ENCODE assay signal across 29 cellular contexts in the genomic region with DNA sequence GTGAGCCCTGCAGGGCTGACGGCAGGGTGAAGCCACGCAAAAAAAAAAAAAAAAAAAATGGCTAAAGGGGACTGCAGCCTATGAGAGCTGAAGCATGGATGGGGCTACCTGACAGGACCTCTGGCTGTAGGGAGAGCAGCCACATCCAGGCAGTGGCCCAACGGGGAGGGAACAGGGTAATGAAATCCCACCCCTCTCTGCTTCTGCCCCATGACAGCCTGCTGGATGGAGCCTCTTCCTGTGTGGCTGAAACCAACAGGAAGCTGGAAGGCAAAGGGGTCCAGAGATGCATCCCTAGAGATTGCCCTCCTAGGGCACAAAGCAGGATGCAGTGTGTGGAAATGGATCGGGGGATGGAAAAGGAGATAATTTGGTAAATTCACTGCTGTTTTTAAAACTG.
DNase-seq lines count a peak whose midpoint lies in the region; ATAC-seq, FAIRE-seq and TF ChIP-seq lines count a peak whose summit lies in the region.
"Had no signal": no experiment of that assay in that cellular context is flagged by ENCODE, and none has a peak within 500 bp of the region (broad histone marks: within the 10 kb centered on the region; RNA-seq: fewer than 3 reads in every experiment).

No MANE protein-coding gene starts in this region.

- no peak overlapping the region for H3K9ac ChIP-seq in SK-N-SH
- H3K9ac ChIP-seq in H1 (replicated peaks in 1 of 4; ENCODE audit: extremely low read depth in 1 of 4, low read depth in 3 of 4, low read length in 3 of 4), result no peak overlapping the region

- CTCF ChIA-PET in SK-N-SH (lab: Yijun Ruan, JAX), result no interaction called here
- CTCF ChIA-PET in H1 (lab: Charles Lee; ENCODE audit: partially characterized antibody), result interaction anchor here (1.2 to 1.8 kb wide), 2 partner anchors 65 to 223 kb away, joined by 3 read pairs; no protein-coding TSS in a partner anchor

- no peaks in the 10 kb centered on the region for H3K36me3 ChIP-seq in SK-N-SH (replicated peaks in 1 of 2; ENCODE audit: control insufficient read depth in 1 of 2, insufficient read depth in 2 of 2, low read length in 1 of 2)
- H3K36me3 ChIP-seq in H1 (ENCODE audit: control insufficient read depth in 2 of 4, insufficient read depth in 4 of 4, low read length in 3 of 4), result no peaks in the 10 kb centered on the region
- H3K36me3 ChIP-seq: lower lobe of right lung, neutrophil, Peyer's patch, upper lobe of left lung, WERI-Rb-1 had no signal

- no peak for ATAC-seq in SK-N-SH treated with all-trans-retinoic acid at 6 μM for 48 hours
- ATAC-seq in sciatic nerve, result peak; percentile 73
- no peak for ATAC-seq in GM21737 (IDR thresholded peaks at IDR 0.05; ENCODE audit: unreplicated experiment)
- ATAC-seq: body of pancreas; lower lobe of right lung; stimulated activated effector memory CD8-positive, alpha-beta T cell treated with anti-CD3 and anti-CD28 coated beads, Interleukin-12 subunit alpha, Interleukin-12 subunit beta, amount 100 ng/mL, for 72 hours had no signal

- H2BK20ac ChIP-seq in H1 (ENCODE audit: low read length), result no peak overlapping the region

- H3K27ac ChIP-seq in SK-N-SH (ENCODE audit: low read depth in 2 of 2, low read length in 1 of 2) (no peak overlapping the region), H1 (ENCODE audit: low read depth, low read length) (no peak overlapping the region)
- H3K27ac ChIP-seq: body of pancreas, HL-60, lower lobe of right lung, neutrophil, Peyer's patch, SK-N-MC, WERI-Rb-1 had no signal

- H3K27me3 Mint-ChIP-seq in immature natural killer cell (ENCODE audit: low read depth in 3 of 3), result peaks cover 0 to 4% (median 1%) of the 10 kb centered on the region in 3 donors

- no peak overlapping the region for H2BK15ac ChIP-seq in H1 (ENCODE audit: low read length)

- no peak overlapping the region for H4K5ac ChIP-seq in H1 (ENCODE audit: insufficient read length, low read depth, low read length)

- no peak overlapping the region for H3K14ac ChIP-seq in H1 (ENCODE audit: insufficient read length)

- H3K4me3 Mint-ChIP-seq in immature natural killer cell, result no peak overlapping the region
- H3K4me3 Mint-ChIP-seq: activated CD4-positive, alpha-beta T cell treated with anti-CD3 and anti-CD28 coated beads, Interleukin-2, amount 10 ng/mL, durations not matched to agents 7 days and 5 days; stimulated activated effector memory CD8-positive, alpha-beta T cell treated with anti-CD3 and anti-CD28 coated beads, Interleukin-12 subunit alpha, Interleukin-12 subunit beta, amount 100 ng/mL, for 72 hours had no signal

- no peak overlapping the region for H4K91ac ChIP-seq in H1 (replicated peaks; ENCODE audit: insufficient read length, low read length)

- H3K79me1 ChIP-seq in H1 (ENCODE audit: low read depth, low read length), result no peaks in the 10 kb centered on the region

- no peak overlapping the region for H4K8ac ChIP-seq in H1 (ENCODE audit: extremely low read depth, insufficient read depth, low read length)

- H2BK120ac ChIP-seq in H1 (replicated peaks; ENCODE audit: low read depth, low read length), result no peak overlapping the region

- no peak overlapping the region for H2AFZ ChIP-seq in SK-N-SH (ENCODE audit: low read depth)
- H2AFZ ChIP-seq in H1 (ENCODE audit: low read length), result 0 out of 2 replicates have a peak overlapping the region, but pooled peaks have one; percentile 11

- POLR2A ChIA-PET in SK-N-SH (lab: Yijun Ruan, JAX), result no interaction called here
- POLR2A ChIA-PET in H1 (lab: Charles Lee; ENCODE audit: partially characterized antibody), result no interaction called here

- H3K27me3 ChIP-seq in SK-N-SH (ENCODE audit: insufficient read depth) (no peaks in the 10 kb centered on the region), H1 (replicated peaks in 1 of 4; ENCODE audit: control insufficient read depth in 3 of 4, extremely low read depth in 1 of 4, insufficient read depth in 3 of 4, low read length in 3 of 4) (no peaks in the 10 kb centered on the region)
- H3K27me3 ChIP-seq: body of pancreas, neutrophil, Peyer's patch, upper lobe of left lung had no signal

- H3K9me3 ChIP-seq in SK-N-SH (no peaks in the 10 kb centered on the region), H1 (ENCODE audit: insufficient read depth in 2 of 2, low read depth in 1 of 2, low read length in 1 of 2) (no peaks in the 10 kb centered on the region)
- H3K9me3 ChIP-seq: body of pancreas, lower lobe of right lung, neutrophil, Peyer's patch, upper lobe of left lung had no signal

- no peaks in the 10 kb centered on the region for H3K4me1 Mint-ChIP-seq in immature natural killer cell
- H3K4me1 Mint-ChIP-seq: activated CD4-positive, alpha-beta T cell treated with anti-CD3 and anti-CD28 coated beads, Interleukin-2, amount 10 ng/mL, durations not matched to agents 7 days and 5 days; stimulated activated effector memory CD8-positive, alpha-beta T cell treated with anti-CD3 and anti-CD28 coated beads, Interleukin-12 subunit alpha, Interleukin-12 subunit beta, amount 100 ng/mL, for 72 hours had no signal

- H3K4me2 ChIP-seq in SK-N-SH (no peak overlapping the region), H1 (ENCODE audit: insufficient read depth in 1 of 2, low read depth in 2 of 2, low read length in 2 of 2) (no peak overlapping the region)

- H2BK5ac ChIP-seq in H1 (ENCODE audit: low read depth, low read length), result no peak overlapping the region

- H3K4me1 ChIP-seq in SK-N-SH (ENCODE audit: control insufficient read depth in 1 of 2, insufficient read depth in 2 of 2, low read depth in 1 of 2, low read length in 1 of 2), result peaks cover 0 to 8% of the 10 kb centered on the region in 2 experiments; a peak in 2 of 4 replicates
- H3K4me1 ChIP-seq in H1 (replicated peaks in 1 of 4; ENCODE audit: control insufficient read depth in 3 of 4, insufficient read depth in 4 of 4, low read length in 3 of 4), result peaks cover 0 to 3% (median 0%) of the 10 kb centered on the region in 4 experiments; a peak in 1 of 7 replicates
- H3K4me1 ChIP-seq: lower lobe of right lung, upper lobe of left lung had no signal

- FAIRE-seq in H1 (lab: Jason Lieb, UNC), result no peak
- FAIRE-seq: A204.1, G401.6 had no signal

- no peaks in the 10 kb centered on the region for H3K36me3 Mint-ChIP-seq in immature natural killer cell
- H3K36me3 Mint-ChIP-seq: stimulated activated effector memory CD8-positive, alpha-beta T cell treated with anti-CD3 and anti-CD28 coated beads, Interleukin-12 subunit alpha, Interleukin-12 subunit beta, amount 100 ng/mL, for 72 hours had no signal

- H3K56ac ChIP-seq in H1 (replicated peaks; ENCODE audit: insufficient read length, low read depth, low read length), result no peak overlapping the region

- H3K4me3 ChIP-seq in SK-N-SH (ENCODE audit: low read depth in 2 of 2, low read length in 1 of 2) (no peak overlapping the region), H1 (ENCODE audit: extremely low read depth in 1 of 4, insufficient read depth in 2 of 4, low read depth in 3 of 4, low read length in 4 of 4) (no peak overlapping the region)
- H3K4me3 ChIP-seq: body of pancreas, lower lobe of right lung, Peyer's patch, SK-N-MC, upper lobe of left lung had no signal

- TF ChIP-seq RAD21 in SK-N-SH (IDR thresholded peaks at IDR 0.05; ENCODE audit: low read length) (no peak), H1 (IDR thresholded peaks at IDR 0.05 in 1 of 2, conservative IDR thresholded peaks at IDR 0.05 in 1 of 2; ENCODE audit: low read depth in 2 of 2, low read length in 2 of 2) (no peak)

- no peaks in the 10 kb centered on the region for H3F3A ChIP-seq in SK-N-SH (replicated peaks; ENCODE audit: insufficient read depth)

- TF ChIP-seq POLR2A in H1 (IDR thresholded peaks at IDR 0.05; ENCODE audit: control extremely low read depth in 1 of 2, low read depth in 2 of 2, low read length in 2 of 2), result no peak

- TF ChIP-seq EP300 in SK-N-SH (IDR thresholded peaks at IDR 0.05; ENCODE audit: borderline replicate concordance in 1 of 2, low read depth in 1 of 2, low read length in 1 of 2), result no peak
- TF ChIP-seq EP300 in H1 (IDR thresholded peaks at IDR 0.05; ENCODE audit: borderline replicate concordance in 1 of 2, low read depth in 2 of 2, low read length in 2 of 2), result no peak

- intact Hi-C loops in sciatic nerve (cut with DNase I), result no loop called here

- WGBS in SK-N-SH (ENCODE audit: low lambda C conversion rate), result 26% methylated on average over 4 of the region's 4 CpGs
- WGBS in H1 (ENCODE audit: extremely low coverage in 1 of 2, insufficient coverage in 1 of 2, insufficient read length in 1 of 2, insufficient replicate concordance in 2 of 2, low coverage in 1 of 2, low lambda C conversion rate in 2 of 2, missing lambda C conversion rate in 1 of 2), 2 experiments, result 91% methylated on average over 3 of the region's 4 CpGs; no CpG with 5 or more reads in 1 of the 2 experiments

- H3K9me2 ChIP-seq in SK-N-SH, result no peaks in the 10 kb centered on the region

- no peak overlapping the region for H3K23ac ChIP-seq in H1 (ENCODE audit: insufficient read length)

- no peak overlapping the region for H3K4ac ChIP-seq in H1 (replicated peaks; ENCODE audit: insufficient read length, low read depth, low read length)

- H3K23me2 ChIP-seq in H1 (ENCODE audit: low read depth, low read length), result no peaks in the 10 kb centered on the region; the same call in 1 of the 2 replicates

- DNase-seq in SK-N-SH (peak; percentile 11), H1 (ENCODE audit: low read depth in 1 of 2, low spot score in 2 of 2) (peak in 1 of 2 experiments; percentile 45), iPS-NIHi11 (ENCODE audit: low spot score) (peak; percentile 17), sciatic nerve (ENCODE audit: low spot score) (no peak), immature natural killer cell (no peak), 8988T (no peak)
- DNase-seq: activated CD4-positive, alpha-beta T cell treated with anti-CD3 and anti-CD28 coated beads, Interleukin-2, amount 10 ng/mL, durations not matched to agents 7 days and 5 days; activated naive CD4-positive, alpha-beta T cell; activated T-cell treated with anti-CD3 and anti-CD28 coated beads, Interleukin-2, amount 50 U/mL, for 48 hours; AML-193; body of pancreas; DMS53; erythroblast; GOT3; lower lobe of right lung; NCI-H1048; NCI-H2029; NCI-H510A treated with DMSO at 0.1 percent for 48 hours; Peyer's patch; upper lobe of left lung; WERI-Rb-1 had no signal

- H3K79me2 ChIP-seq in SK-N-SH (ENCODE audit: insufficient read depth) (no peaks in the 10 kb centered on the region), H1 (ENCODE audit: control insufficient read depth in 1 of 2, insufficient read depth in 2 of 2, low read length in 2 of 2) (no peaks in the 10 kb centered on the region)

- peaks cover 0 to 14% (median 5%) of the 10 kb centered on the region in 6 donors for H3K9me3 Mint-ChIP-seq in immature natural killer cell
- H3K9me3 Mint-ChIP-seq: activated CD4-positive, alpha-beta T cell treated with anti-CD3 and anti-CD28 coated beads, Interleukin-2, amount 10 ng/mL, durations not matched to agents 7 days and 5 days had no signal

- H2BK12ac ChIP-seq in H1 (ENCODE audit: low read depth, low read length), result 0 out of 2 replicates have a peak overlapping the region, but pooled peaks have one; percentile 54

- no peaks in the 10 kb centered on the region for H4K20me1 ChIP-seq in SK-N-SH (ENCODE audit: insufficient read depth)
- no peaks in the 10 kb centered on the region for H4K20me1 ChIP-seq in H1 (replicated peaks in 1 of 2; ENCODE audit: control insufficient read depth in 1 of 2, insufficient read depth in 2 of 2, low read length in 2 of 2)

- TF ChIP-seq CTCF in SK-N-SH (IDR thresholded peaks at IDR 0.05) (no peak), H1 (IDR thresholded peaks at IDR 0.05; ENCODE audit: control extremely low read depth in 1 of 3, insufficient read depth in 1 of 3, low read depth in 1 of 3, low read length in 3 of 3) (no peak)

- H2AK5ac ChIP-seq in H1 (ENCODE audit: low read depth, low read length), result no peak overlapping the region

- H3K18ac ChIP-seq in H1 (ENCODE audit: extremely low read depth, low read length), result no peak overlapping the region

- H3K27ac Mint-ChIP-seq in immature natural killer cell, result no peak overlapping the region
- H3K27ac Mint-ChIP-seq: activated CD4-positive, alpha-beta T cell treated with anti-CD3 and anti-CD28 coated beads, Interleukin-2, amount 10 ng/mL, durations not matched to agents 7 days and 5 days; stimulated activated effector memory CD8-positive, alpha-beta T cell treated with anti-CD3 and anti-CD28 coated beads, Interleukin-12 subunit alpha, Interleukin-12 subunit beta, amount 100 ng/mL, for 72 hours had no signal

Comparison
In these comparisons a context has a peak if more than half of its experiments do, and no peak if none do; other contexts are left out.
1. DNase-seq: peak in SK-N-SH (single experiment) and iPS-NIHi11 (single experiment); none in sciatic nerve (single experiment), immature natural killer cell (0 of 3) and 8988T (single experiment).